Comparison of ENCODE assay signal across 7 cellular contexts in the genomic region with DNA sequence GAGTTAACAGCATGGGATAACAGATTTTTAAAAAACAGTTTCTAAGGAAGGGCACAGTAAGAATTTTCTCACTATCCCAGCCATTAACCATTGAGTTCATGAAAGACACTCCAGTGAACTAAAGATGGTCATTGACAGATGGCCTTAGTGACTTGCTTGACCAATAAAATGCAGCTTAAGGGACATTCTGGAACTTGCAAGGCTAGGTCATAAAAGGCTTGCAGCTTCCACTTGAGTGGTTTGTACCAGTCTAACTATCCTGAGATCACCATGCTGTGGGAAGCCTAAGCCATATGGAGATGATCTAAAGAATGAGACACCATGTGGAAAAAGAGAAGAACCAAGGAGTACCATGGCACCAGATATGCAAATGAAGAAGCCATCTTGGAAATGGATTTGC. TPM values are rescaled to one million over a fixed set of nuclear protein-coding genes. Genes with fewer than 3 reads are reported as not detected.
"Had no signal": no experiment of that assay in that cellular context is flagged by ENCODE, and none has a peak within 500 bp of the region (broad histone marks: within the 10 kb centered on the region; RNA-seq: fewer than 3 reads in every experiment).

No MANE protein-coding gene starts in this region.

- H3K4me2 ChIP-seq: GM23338 had no signal

- DNase-seq: H7, IMR-90, KG1 had no signal

- H3K36me3 ChIP-seq: HAP-1 had no signal

- H3K4me3 ChIP-seq: GM23338, HAP-1, K562 had no signal

- H2AFZ ChIP-seq: GM23338 had no signal

- H3K9me3 ChIP-seq: HAP-1 had no signal

RNA-seq across cellular contexts. Expression of gene HPDL, which starts 51.5 kb away (rescaled TPM):
- total RNA-seq: H4, K562 had no signal
